In the genomic region with DNA sequence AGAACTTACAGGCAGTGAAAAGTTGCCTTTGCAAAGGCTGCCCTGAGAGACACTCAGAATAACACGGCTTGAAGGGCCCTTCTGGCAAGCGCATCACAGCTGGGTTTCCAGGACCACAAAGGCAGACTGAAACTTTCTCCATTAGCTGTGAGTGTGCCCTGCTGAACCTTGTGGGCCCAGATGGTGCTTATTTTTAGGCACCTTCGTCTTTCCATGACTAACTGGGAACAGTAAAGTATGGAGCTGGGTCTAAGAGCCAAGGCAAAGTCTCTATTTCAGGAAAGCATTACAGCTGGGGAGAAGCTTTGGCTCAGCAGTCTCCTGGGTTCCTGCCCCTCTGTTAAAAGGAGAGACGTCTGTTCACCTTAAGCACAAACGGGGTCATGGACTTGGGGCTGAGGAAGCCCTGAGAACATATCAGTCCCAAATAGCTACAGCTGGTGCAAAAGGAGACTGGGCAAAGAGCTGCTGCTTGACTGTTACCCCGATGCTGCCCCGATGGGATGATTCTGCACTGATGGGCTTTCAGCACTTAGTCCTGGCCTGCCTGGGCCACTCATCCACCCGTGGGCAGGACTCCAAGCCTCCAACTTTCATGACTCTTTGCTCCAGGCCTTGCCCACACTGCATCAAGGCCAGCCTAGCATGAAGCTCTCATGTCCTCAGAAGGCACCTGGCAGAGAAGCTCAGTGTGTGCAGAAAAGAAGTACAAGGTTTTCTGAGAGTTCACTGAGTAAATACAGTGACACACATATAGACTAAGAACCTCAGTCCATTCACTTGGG, we compare ENCODE assay signal across 17 cellular contexts.
DNase-seq lines count a peak whose midpoint lies in the region; ATAC-seq, FAIRE-seq and TF ChIP-seq lines count a peak whose summit lies in the region.
"Had no signal": no experiment of that assay in that cellular context is flagged by ENCODE, and none has a peak within 500 bp of the region (broad histone marks: within the 10 kb centered on the region; RNA-seq: fewer than 3 reads in every experiment).

No MANE protein-coding gene starts in this region.

- no peak for TF ChIP-seq POLR2A in lower leg skin (IDR thresholded peaks at IDR 0.05)

- no peak for FAIRE-seq in astrocyte (lab: Jason Lieb, UNC)
- FAIRE-seq: RCC 7860 had no signal

- no peaks in the 10 kb centered on the region for H3K79me2 ChIP-seq in astrocyte (ENCODE audit: insufficient read depth, low read length)

- peaks cover 15% of the 10 kb centered on the region for H3K4me1 ChIP-seq in astrocyte (ENCODE audit: insufficient read depth, low read length)
- H3K4me1 ChIP-seq: upper lobe of right lung had no signal

- H3K4me3 ChIP-seq in astrocyte (ENCODE audit: insufficient read depth, low read depth, low read length), result no peak overlapping the region
- no peak overlapping the region for H3K4me3 ChIP-seq in lower leg skin (ENCODE audit: low read depth, poor library complexity, severe bottlenecking)
- H3K4me3 ChIP-seq: upper lobe of right lung had no signal

- H3K4me3 Mint-ChIP-seq in astrocyte (ENCODE audit: unreplicated experiment), result no peak overlapping the region
- H3K4me3 Mint-ChIP-seq: activated naive CD4-positive, alpha-beta T cell treated with anti-CD3 and anti-CD28 coated beads, Interleukin-2, amount 50 U/mL, for 24 hours; naive thymus-derived CD4-positive, alpha-beta T cell had no signal

- no peak overlapping the region for H3K4me2 ChIP-seq in astrocyte (ENCODE audit: low read length)

- no peaks in the 10 kb centered on the region for H3K27me3 Mint-ChIP-seq in astrocyte (ENCODE audit: low read depth, unreplicated experiment)

- no peak overlapping the region for H3K27ac Mint-ChIP-seq in astrocyte (ENCODE audit: unreplicated experiment)
- H3K27ac Mint-ChIP-seq: activated naive CD4-positive, alpha-beta T cell treated with anti-CD3 and anti-CD28 coated beads, Interleukin-2, amount 50 U/mL, for 24 hours had no signal

- no peaks in the 10 kb centered on the region for H4K20me1 ChIP-seq in astrocyte (ENCODE audit: insufficient read depth, low read length)

- no peaks in the 10 kb centered on the region for H3K9me3 ChIP-seq in astrocyte (ENCODE audit: insufficient read depth, low read depth, low read length)
- H3K9me3 ChIP-seq: upper lobe of right lung had no signal

- H3K4me1 Mint-ChIP-seq in astrocyte (ENCODE audit: low read depth, unreplicated experiment), result peaks cover 13% of the 10 kb centered on the region

- DNase-seq in Right ventricle myocardium inferior (ENCODE audit: missing footprints), result no peak
- DNase-seq in cardiac septum (ENCODE audit: low spot score), result no peak
- peak; percentile 34 for DNase-seq in astrocyte (ENCODE audit: low read depth)
- peak; percentile 52 for DNase-seq in islet precursor cell
- DNase-seq in lower leg skin (ENCODE audit: low spot score in 2 of 2), result no peak
- DNase-seq in activated T-cell treated with anti-CD3 and anti-CD28 coated beads, Interleukin-2, amount 50 U/mL, for 48 hours, result no peak
- DNase-seq: activated CD4-positive, alpha-beta T cell treated with anti-CD3 and anti-CD28 coated beads for 1 hour; cerebellar nuclear complex; hippocampal formation; left colon; naive thymus-derived CD4-positive, alpha-beta T cell; NCI-H526 treated with DMSO at 0.1 percent for 48 hours; upper lobe of right lung had no signal

- intact Hi-C loops in Right ventricle myocardium inferior (cut with DNase I), result no loop called here
- intact Hi-C loops in cardiac septum (cut with DNase I), result no loop called here
- intact Hi-C loops in lower leg skin (cut with DNase I; ENCODE audit: low total_unique reads), result no loop called here

- WGBS in lower leg skin, 2 donors, result 68 to 75% methylated on average over 8 of the region's 8 CpGs

- H3K27ac ChIP-seq in astrocyte (ENCODE audit: low read depth, low read length), result no peak overlapping the region
- H3K27ac ChIP-seq: upper lobe of right lung had no signal

- H2AFZ ChIP-seq in astrocyte (ENCODE audit: low read depth, low read length), result no peak overlapping the region

- H3K9ac ChIP-seq in astrocyte (ENCODE audit: low read length), result no peak overlapping the region

- TF ChIP-seq CTCF in astrocyte (IDR thresholded peaks at IDR 0.05; ENCODE audit: insufficient read depth, low read depth, low read length), result no peak
- no peak for TF ChIP-seq CTCF in lower leg skin (IDR thresholded peaks at IDR 0.05)

- H3K36me3 ChIP-seq in astrocyte (ENCODE audit: insufficient read depth, low read length), result no peaks in the 10 kb centered on the region
- H3K36me3 ChIP-seq: upper lobe of right lung had no signal

- no peaks in the 10 kb centered on the region for H3K9me3 Mint-ChIP-seq in astrocyte (ENCODE audit: unreplicated experiment)
- H3K9me3 Mint-ChIP-seq: activated naive CD4-positive, alpha-beta T cell treated with anti-CD3 and anti-CD28 coated beads, Interleukin-2, amount 50 U/mL, for 24 hours had no signal

- peak; percentile 45 for ATAC-seq in Right ventricle myocardium inferior
- ATAC-seq in GM21529 (IDR thresholded peaks at IDR 0.05; ENCODE audit: unreplicated experiment), result no peak
- no peak for ATAC-seq in HG02610 (IDR thresholded peaks at IDR 0.05; ENCODE audit: unreplicated experiment)
- ATAC-seq: left colon; naive thymus-derived CD4-positive, alpha-beta T cell; upper lobe of right lung had no signal

- H3K27me3 ChIP-seq in astrocyte (ENCODE audit: insufficient read depth, low read length), result no peaks in the 10 kb centered on the region
- H3K27me3 ChIP-seq: upper lobe of right lung had no signal

- no peaks in the 10 kb centered on the region for H3K36me3 Mint-ChIP-seq in astrocyte (ENCODE audit: low read depth, unreplicated experiment)
- H3K36me3 Mint-ChIP-seq: activated naive CD4-positive, alpha-beta T cell treated with anti-CD3 and anti-CD28 coated beads, Interleukin-2, amount 50 U/mL, for 24 hours; naive thymus-derived CD4-positive, alpha-beta T cell had no signal

Comparison
In these comparisons a context has a peak if more than half of its experiments do, and no peak if none do; other contexts are left out.
1. DNase-seq: peak in astrocyte (single experiment) and islet precursor cell (single experiment); none in Right ventricle myocardium inferior (single experiment), cardiac septum (single experiment), lower leg skin (0 of 2) and activated T-cell treated with anti-CD3 and anti-CD28 coated beads, Interleukin-2, amount 50 U/mL, for 48 hours (0 of 2).